Comparison of ENCODE assay signal across 1 cellular context in the genomic region with DNA sequence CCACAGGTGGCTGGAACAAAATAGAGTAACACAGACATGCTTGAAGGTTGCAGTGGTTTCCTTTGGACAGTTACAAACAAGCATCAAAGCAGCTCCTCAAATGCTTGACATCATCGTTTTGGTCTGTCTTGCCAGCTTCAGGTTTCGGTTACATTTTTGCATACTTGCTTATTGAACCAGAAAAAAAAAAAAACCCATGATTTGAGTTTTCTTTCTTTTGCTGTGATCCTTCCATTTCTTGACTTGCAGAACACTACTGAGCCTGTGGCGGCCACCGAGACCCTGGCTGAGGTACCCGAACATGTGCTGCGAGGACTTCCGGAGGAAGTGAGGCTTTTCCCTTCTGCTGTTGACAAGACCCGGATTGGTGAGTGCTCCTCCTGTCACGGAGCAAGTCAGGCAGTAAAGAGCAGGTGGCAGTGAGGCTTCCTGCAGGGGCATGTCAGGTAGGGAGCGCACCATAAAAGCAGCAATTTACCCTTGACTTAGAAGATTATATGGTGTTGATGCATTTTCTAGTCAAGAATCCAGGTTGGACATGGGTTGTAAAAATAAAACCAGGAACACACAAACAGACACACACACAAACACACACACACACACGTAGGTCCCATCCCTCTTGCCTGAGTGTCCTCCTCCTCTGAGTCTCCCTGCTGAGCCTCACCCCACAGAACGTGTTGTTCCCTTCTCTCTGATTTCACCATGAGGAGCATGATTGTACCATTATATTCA.
A peak's percentile ranks its signal among the peaks of the same experiment; 100 is the strongest.
TF ChIP-seq lines count a peak whose summit lies in the region.

No MANE protein-coding gene starts in this region.

TF ChIP-seq in GM12878, 131 proteins besides CTCF, POLR2A, EP300 and RAD21 (continued from another document):
- TF ChIP-seq, protein P1, sequence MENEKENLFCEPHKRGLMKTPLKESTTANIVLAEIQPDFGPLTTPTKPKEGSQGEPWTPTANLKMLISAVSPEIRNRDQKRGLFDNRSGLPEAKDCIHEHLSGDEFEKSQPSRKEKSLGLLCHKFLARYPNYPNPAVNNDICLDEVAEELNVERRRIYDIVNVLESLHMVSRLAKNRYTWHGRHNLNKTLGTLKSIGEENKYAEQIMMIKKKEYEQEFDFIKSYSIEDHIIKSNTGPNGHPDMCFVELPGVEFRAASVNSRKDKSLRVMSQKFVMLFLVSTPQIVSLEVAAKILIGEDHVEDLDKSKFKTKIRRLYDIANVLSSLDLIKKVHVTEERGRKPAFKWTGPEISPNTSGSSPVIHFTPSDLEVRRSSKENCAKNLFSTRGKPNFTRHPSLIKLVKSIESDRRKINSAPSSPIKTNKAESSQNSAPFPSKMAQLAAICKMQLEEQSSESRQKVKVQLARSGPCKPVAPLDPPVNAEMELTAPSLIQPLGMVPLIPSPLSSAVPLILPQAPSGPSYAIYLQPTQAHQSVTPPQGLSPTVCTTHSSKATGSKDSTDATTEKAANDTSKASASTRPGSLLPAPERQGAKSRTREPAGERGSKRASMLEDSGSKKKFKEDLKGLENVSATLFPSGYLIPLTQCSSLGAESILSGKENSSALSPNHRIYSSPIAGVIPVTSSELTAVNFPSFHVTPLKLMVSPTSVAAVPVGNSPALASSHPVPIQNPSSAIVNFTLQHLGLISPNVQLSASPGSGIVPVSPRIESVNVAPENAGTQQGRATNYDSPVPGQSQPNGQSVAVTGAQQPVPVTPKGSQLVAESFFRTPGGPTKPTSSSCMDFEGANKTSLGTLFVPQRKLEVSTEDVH (IDR thresholded peaks at IDR 0.05; ENCODE audit: low read depth, partially characterized antibody): peak; percentile 55
- TF ChIP-seq HDGF (IDR thresholded peaks at IDR 0.05): peak; percentile 77
- TF ChIP-seq STAT3 (IDR thresholded peaks at IDR 0.05; ENCODE audit: low read depth, low read length): 0 out of 2 replicates have a peak, but pooled peaks have one; percentile 18
- no peak; the same call in 1 of the 2 replicates for TF ChIP-seq BCL11A (IDR thresholded peaks at IDR 0.05; ENCODE audit: low read depth, low read length)
- TF ChIP-seq CBX3 (IDR thresholded peaks at IDR 0.05; ENCODE audit: borderline replicate concordance, low read depth): no peak
- TF ChIP-seq PAX5 (IDR thresholded peaks at IDR 0.05; ENCODE audit: borderline replicate concordance, low read depth, low read length): peak; percentile 59; the same call in 1 of the 2 replicates
- TF ChIP-seq TCF12 (IDR thresholded peaks at IDR 0.05; ENCODE audit: low read depth, low read length): peak; percentile 89
- TF ChIP-seq, protein P2, sequence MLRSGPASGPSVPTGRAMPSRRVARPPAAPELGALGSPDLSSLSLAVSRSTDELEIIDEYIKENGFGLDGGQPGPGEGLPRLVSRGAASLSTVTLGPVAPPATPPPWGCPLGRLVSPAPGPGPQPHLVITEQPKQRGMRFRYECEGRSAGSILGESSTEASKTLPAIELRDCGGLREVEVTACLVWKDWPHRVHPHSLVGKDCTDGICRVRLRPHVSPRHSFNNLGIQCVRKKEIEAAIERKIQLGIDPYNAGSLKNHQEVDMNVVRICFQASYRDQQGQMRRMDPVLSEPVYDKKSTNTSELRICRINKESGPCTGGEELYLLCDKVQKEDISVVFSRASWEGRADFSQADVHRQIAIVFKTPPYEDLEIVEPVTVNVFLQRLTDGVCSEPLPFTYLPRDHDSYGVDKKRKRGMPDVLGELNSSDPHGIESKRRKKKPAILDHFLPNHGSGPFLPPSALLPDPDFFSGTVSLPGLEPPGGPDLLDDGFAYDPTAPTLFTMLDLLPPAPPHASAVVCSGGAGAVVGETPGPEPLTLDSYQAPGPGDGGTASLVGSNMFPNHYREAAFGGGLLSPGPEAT (IDR thresholded peaks at IDR 0.05; ENCODE audit: low read depth): peak; percentile 80; the same call in 1 of the 2 replicates
- TF ChIP-seq, protein P3, sequence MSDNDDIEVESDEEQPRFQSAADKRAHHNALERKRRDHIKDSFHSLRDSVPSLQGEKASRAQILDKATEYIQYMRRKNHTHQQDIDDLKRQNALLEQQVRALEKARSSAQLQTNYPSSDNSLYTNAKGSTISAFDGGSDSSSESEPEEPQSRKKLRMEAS (IDR thresholded peaks at IDR 0.05; ENCODE audit: low read depth, low read length): peak; percentile 95
- TF ChIP-seq NFXL1 (IDR thresholded peaks at IDR 0.05; ENCODE audit: borderline replicate concordance): no peak
- no peak for TF ChIP-seq CHD4 (IDR thresholded peaks at IDR 0.05)
- TF ChIP-seq SRF (IDR thresholded peaks at IDR 0.05; ENCODE audit: low read depth in 2 of 2, low read length in 2 of 2): peak; percentile 79 to 87; a peak in 3 of 4 replicates
- TF ChIP-seq, protein P4, sequence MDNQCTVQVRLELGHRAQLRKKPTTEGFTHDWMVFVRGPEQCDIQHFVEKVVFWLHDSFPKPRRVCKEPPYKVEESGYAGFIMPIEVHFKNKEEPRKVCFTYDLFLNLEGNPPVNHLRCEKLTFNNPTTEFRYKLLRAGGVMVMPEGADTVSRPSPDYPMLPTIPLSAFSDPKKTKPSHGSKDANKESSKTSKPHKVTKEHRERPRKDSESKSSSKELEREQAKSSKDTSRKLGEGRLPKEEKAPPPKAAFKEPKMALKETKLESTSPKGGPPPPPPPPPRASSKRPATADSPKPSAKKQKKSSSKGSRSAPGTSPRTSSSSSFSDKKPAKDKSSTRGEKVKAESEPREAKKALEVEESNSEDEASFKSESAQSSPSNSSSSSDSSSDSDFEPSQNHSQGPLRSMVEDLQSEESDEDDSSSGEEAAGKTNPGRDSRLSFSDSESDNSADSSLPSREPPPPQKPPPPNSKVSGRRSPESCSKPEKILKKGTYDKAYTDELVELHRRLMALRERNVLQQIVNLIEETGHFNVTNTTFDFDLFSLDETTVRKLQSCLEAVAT (IDR thresholded peaks at IDR 0.05): peak; percentile 55
- TF ChIP-seq, protein P5, sequence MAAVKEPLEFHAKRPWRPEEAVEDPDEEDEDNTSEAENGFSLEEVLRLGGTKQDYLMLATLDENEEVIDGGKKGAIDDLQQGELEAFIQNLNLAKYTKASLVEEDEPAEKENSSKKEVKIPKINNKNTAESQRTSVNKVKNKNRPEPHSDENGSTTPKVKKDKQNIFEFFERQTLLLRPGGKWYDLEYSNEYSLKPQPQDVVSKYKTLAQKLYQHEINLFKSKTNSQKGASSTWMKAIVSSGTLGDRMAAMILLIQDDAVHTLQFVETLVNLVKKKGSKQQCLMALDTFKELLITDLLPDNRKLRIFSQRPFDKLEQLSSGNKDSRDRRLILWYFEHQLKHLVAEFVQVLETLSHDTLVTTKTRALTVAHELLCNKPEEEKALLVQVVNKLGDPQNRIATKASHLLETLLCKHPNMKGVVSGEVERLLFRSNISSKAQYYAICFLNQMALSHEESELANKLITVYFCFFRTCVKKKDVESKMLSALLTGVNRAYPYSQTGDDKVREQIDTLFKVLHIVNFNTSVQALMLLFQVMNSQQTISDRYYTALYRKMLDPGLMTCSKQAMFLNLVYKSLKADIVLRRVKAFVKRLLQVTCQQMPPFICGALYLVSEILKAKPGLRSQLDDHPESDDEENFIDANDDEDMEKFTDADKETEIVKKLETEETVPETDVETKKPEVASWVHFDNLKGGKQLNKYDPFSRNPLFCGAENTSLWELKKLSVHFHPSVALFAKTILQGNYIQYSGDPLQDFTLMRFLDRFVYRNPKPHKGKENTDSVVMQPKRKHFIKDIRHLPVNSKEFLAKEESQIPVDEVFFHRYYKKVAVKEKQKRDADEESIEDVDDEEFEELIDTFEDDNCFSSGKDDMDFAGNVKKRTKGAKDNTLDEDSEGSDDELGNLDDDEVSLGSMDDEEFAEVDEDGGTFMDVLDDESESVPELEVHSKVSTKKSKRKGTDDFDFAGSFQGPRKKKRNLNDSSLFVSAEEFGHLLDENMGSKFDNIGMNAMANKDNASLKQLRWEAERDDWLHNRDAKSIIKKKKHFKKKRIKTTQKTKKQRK (IDR thresholded peaks at IDR 0.05; ENCODE audit: low read depth, low read length): no peak
- TF ChIP-seq, protein P6, sequence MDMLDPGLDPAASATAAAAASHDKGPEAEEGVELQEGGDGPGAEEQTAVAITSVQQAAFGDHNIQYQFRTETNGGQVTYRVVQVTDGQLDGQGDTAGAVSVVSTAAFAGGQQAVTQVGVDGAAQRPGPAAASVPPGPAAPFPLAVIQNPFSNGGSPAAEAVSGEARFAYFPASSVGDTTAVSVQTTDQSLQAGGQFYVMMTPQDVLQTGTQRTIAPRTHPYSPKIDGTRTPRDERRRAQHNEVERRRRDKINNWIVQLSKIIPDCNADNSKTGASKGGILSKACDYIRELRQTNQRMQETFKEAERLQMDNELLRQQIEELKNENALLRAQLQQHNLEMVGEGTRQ (IDR thresholded peaks at IDR 0.05; ENCODE audit: borderline replicate concordance, low read depth, low read length): peak; percentile 49; the same call in 1 of the 2 replicates
- no peak for TF ChIP-seq ZSCAN29 (IDR thresholded peaks at IDR 0.05)
- TF ChIP-seq SUPT20H (IDR thresholded peaks at IDR 0.05; ENCODE audit: borderline replicate concordance, control insufficient read depth, low read depth, low read length): no peak
- no peak for TF ChIP-seq DPF2 (IDR thresholded peaks at IDR 0.05)
